ENCODE assay signal across 26 cellular contexts in genomic region chr20:46757135-46757534, GRCh38. TPM values are rescaled to one million over a fixed set of nuclear protein-coding genes. Genes with fewer than 3 reads are reported as not detected.
"Had no signal": no experiment of that assay in that cellular context is flagged by ENCODE, and none has a peak within 500 bp of the region (broad histone marks: within the 10 kb centered on the region; RNA-seq: fewer than 3 reads in every experiment).

No MANE protein-coding gene starts in this region.

- H3K9me3 Mint-ChIP-seq: endodermal cell had no signal

- H3K9ac ChIP-seq: parathyroid adenoma had no signal

- H3K9me3 ChIP-seq: heart left ventricle, prostate gland, sigmoid colon, stomach, thoracic aorta, transverse colon had no signal

- H2AFZ ChIP-seq: parathyroid adenoma had no signal

- H3K4me3 Mint-ChIP-seq: endodermal cell, naive B cell had no signal

- H3K27ac ChIP-seq: heart left ventricle, parathyroid adenoma, prostate gland, sigmoid colon, skin epidermis, stomach, thoracic aorta, transverse colon had no signal

- H3K36me3 ChIP-seq: heart left ventricle, prostate gland, sigmoid colon, stomach, thoracic aorta, transverse colon had no signal

- H3K36me3 Mint-ChIP-seq: naive B cell had no signal

- H3K4me3 ChIP-seq: heart left ventricle, lung, prostate gland, sigmoid colon, skin epidermis, stomach, thoracic aorta, transverse colon had no signal

- DNase-seq: dermis blood vessel endothelial cell; effector CD4-positive, alpha-beta T cell; endodermal cell; erythroblast; foreskin melanocyte; heart left ventricle; hippocampal formation; left colon; left ventricle myocardium superior; mesenchymal stem cell; naive B cell; occipital lobe; retina; sigmoid colon; stimulated activated CD4-positive, alpha-beta T cell treated with anti-CD3 and anti-CD28 coated beads, Interleukin-2, amount 100 ng/mL, for 24 hours; stimulated activated CD4-positive, alpha-beta T cell treated with anti-CD3 and anti-CD28 coated beads, Interleukin-4, amount 100 ng/mL, for 4 hours; stimulated activated naive CD4-positive, alpha-beta T cell; stomach; substantia nigra; transverse colon had no signal

- H3K27ac Mint-ChIP-seq: endodermal cell had no signal

- ATAC-seq: heart left ventricle, left colon, left ventricle myocardium superior had no signal

- H3K27me3 ChIP-seq: sigmoid colon, transverse colon had no signal

- H3K79me2 ChIP-seq: parathyroid adenoma had no signal

- H3K4me1 ChIP-seq: parathyroid adenoma, prostate gland had no signal

RNA-seq across cellular contexts. Expression of gene SLC2A10, which starts 47.7 kb away (rescaled TPM):
- polyA plus RNA-seq: neural cell had no signal
